ENCODE assay signal across 1 cellular context in the genomic region with DNA sequence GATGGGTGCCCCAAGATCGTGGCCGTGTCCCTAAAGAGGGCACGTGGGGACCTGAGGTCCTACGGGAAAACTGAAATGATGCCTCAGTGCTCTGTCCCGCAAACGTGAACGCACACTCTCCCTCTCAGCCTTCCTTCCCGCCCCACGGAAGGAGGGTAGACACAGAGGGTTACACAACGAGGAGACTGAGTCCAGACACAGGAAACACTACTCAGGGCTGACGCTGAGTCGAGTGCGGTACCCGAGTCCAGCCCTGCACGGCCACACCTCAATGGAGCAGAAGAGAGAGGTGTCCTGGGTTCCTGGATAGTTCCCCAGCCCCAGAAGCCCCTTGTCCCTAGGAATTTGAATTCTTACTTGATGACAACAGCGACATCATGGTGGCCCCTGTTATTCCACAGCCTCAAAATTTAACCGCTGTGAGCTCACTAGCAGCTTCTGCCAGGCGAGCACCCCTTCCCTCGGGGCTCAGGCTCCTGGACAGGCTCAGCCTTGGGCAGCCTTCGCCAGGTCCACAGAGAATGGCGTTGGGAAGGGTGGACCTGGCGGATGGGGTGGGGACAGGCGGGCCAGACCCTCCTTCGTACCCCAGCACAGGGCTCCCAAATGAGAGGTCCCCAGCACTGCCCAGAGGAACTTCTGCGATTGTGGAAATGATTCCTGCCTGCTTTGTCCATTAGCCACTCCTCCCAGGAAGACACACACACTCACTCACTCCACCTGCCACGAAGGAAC.
TF ChIP-seq lines count a peak whose summit lies in the region.

No MANE protein-coding gene starts in this region.

TF ChIP-seq in K562, 482 proteins besides CTCF, POLR2A, EP300 and RAD21:
- TF ChIP-seq ZNF282 (CRISPR knock-in tag; IDR thresholded peaks at IDR 0.05) (no peak), ZBTB7A (IDR thresholded peaks at IDR 0.05; ENCODE audit: borderline replicate concordance, control insufficient read depth, low read depth, low read length) (0 out of 2 replicates have a peak, but pooled peaks have one; percentile 8), RBBP5 (IDR thresholded peaks at IDR 0.05; ENCODE audit: borderline replicate concordance, insufficient read depth, low read length, poor library complexity, severe bottlenecking) (peak; percentile 15), KDM5B (IDR thresholded peaks at IDR 0.05; ENCODE audit: insufficient replicate concordance, low read depth, low read length) (peak; percentile 29)
- TF ChIP-seq, protein P1, sequence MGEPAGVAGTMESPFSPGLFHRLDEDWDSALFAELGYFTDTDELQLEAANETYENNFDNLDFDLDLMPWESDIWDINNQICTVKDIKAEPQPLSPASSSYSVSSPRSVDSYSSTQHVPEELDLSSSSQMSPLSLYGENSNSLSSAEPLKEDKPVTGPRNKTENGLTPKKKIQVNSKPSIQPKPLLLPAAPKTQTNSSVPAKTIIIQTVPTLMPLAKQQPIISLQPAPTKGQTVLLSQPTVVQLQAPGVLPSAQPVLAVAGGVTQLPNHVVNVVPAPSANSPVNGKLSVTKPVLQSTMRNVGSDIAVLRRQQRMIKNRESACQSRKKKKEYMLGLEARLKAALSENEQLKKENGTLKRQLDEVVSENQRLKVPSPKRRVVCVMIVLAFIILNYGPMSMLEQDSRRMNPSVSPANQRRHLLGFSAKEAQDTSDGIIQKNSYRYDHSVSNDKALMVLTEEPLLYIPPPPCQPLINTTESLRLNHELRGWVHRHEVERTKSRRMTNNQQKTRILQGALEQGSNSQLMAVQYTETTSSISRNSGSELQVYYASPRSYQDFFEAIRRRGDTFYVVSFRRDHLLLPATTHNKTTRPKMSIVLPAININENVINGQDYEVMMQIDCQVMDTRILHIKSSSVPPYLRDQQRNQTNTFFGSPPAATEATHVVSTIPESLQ (CRISPR knock-in tag; IDR thresholded peaks at IDR 0.05), result 0 out of 2 replicates have a peak, but pooled peaks have one; percentile 14
- TF ChIP-seq, protein P2, sequence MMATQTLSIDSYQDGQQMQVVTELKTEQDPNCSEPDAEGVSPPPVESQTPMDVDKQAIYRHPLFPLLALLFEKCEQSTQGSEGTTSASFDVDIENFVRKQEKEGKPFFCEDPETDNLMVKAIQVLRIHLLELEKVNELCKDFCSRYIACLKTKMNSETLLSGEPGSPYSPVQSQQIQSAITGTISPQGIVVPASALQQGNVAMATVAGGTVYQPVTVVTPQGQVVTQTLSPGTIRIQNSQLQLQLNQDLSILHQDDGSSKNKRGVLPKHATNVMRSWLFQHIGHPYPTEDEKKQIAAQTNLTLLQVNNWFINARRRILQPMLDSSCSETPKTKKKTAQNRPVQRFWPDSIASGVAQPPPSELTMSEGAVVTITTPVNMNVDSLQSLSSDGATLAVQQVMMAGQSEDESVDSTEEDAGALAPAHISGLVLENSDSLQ (IDR thresholded peaks at IDR 0.05), result no peak
- TF ChIP-seq, protein P3, sequence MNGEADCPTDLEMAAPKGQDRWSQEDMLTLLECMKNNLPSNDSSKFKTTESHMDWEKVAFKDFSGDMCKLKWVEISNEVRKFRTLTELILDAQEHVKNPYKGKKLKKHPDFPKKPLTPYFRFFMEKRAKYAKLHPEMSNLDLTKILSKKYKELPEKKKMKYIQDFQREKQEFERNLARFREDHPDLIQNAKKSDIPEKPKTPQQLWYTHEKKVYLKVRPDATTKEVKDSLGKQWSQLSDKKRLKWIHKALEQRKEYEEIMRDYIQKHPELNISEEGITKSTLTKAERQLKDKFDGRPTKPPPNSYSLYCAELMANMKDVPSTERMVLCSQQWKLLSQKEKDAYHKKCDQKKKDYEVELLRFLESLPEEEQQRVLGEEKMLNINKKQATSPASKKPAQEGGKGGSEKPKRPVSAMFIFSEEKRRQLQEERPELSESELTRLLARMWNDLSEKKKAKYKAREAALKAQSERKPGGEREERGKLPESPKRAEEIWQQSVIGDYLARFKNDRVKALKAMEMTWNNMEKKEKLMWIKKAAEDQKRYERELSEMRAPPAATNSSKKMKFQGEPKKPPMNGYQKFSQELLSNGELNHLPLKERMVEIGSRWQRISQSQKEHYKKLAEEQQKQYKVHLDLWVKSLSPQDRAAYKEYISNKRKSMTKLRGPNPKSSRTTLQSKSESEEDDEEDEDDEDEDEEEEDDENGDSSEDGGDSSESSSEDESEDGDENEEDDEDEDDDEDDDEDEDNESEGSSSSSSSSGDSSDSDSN (IDR thresholded peaks at IDR 0.05; ENCODE audit: borderline replicate concordance in 1 of 2, low read depth in 2 of 2, low read length in 2 of 2), result peak in 1 of 2 experiments; percentile 20; a peak in 1 of 4 replicates
